ENCODE assay signal across 13 cellular contexts in genomic region chr3:105844713-105845112, GRCh38.
"Had no signal": no experiment of that assay in that cellular context is flagged by ENCODE, and none has a peak within 500 bp of the region (broad histone marks: within the 10 kb centered on the region; RNA-seq: fewer than 3 reads in every experiment).

No MANE protein-coding gene starts in this region.

- H3K9me3 Mint-ChIP-seq: activated CD4-positive, alpha-beta memory T cell treated with anti-CD3 and anti-CD28 coated beads for 36 hours; naive thymus-derived CD8-positive, alpha-beta T cell had no signal

- H3K27ac Mint-ChIP-seq: activated CD4-positive, alpha-beta memory T cell treated with anti-CD3 and anti-CD28 coated beads for 36 hours had no signal

- FAIRE-seq: urothelium cell line had no signal

- ATAC-seq: activated CD4-positive, CD25-positive, alpha-beta regulatory T cell treated with anti-CD3 and anti-CD28 coated beads, Interleukin-2, amount 50 U/mL, for 24 hours; body of pancreas; naive thymus-derived CD8-positive, alpha-beta T cell had no signal

- H3K4me3 Mint-ChIP-seq: activated CD4-positive, alpha-beta memory T cell treated with anti-CD3 and anti-CD28 coated beads for 36 hours had no signal

- H3K27me3 ChIP-seq: body of pancreas, thyroid gland had no signal

- H3K4me3 ChIP-seq: body of pancreas, lung, mucosa of descending colon, thyroid gland had no signal

- H3K27ac ChIP-seq: thyroid gland had no signal

- H3K27me3 Mint-ChIP-seq: activated CD4-positive, alpha-beta memory T cell treated with anti-CD3 and anti-CD28 coated beads for 36 hours; naive thymus-derived CD8-positive, alpha-beta T cell had no signal

- DNase-seq: activated CD4-positive, alpha-beta memory T cell treated with anti-CD3 and anti-CD28 coated beads for 36 hours; activated CD8-positive, alpha-beta memory T cell treated with anti-CD3 and anti-CD28 coated beads, Interleukin-2, amount 50 U/mL, for 48 hours; activated naive CD4-positive, alpha-beta T cell; amniotic stem cell; body of pancreas; effector memory CD4-positive, alpha-beta T cell; hypothalamus; mucosa of descending colon; naive thymus-derived CD8-positive, alpha-beta T cell; thyroid gland had no signal

- H3K9me3 ChIP-seq: body of pancreas, mucosa of descending colon, thyroid gland had no signal

- H3K36me3 ChIP-seq: thyroid gland had no signal
